In the genomic region with DNA sequence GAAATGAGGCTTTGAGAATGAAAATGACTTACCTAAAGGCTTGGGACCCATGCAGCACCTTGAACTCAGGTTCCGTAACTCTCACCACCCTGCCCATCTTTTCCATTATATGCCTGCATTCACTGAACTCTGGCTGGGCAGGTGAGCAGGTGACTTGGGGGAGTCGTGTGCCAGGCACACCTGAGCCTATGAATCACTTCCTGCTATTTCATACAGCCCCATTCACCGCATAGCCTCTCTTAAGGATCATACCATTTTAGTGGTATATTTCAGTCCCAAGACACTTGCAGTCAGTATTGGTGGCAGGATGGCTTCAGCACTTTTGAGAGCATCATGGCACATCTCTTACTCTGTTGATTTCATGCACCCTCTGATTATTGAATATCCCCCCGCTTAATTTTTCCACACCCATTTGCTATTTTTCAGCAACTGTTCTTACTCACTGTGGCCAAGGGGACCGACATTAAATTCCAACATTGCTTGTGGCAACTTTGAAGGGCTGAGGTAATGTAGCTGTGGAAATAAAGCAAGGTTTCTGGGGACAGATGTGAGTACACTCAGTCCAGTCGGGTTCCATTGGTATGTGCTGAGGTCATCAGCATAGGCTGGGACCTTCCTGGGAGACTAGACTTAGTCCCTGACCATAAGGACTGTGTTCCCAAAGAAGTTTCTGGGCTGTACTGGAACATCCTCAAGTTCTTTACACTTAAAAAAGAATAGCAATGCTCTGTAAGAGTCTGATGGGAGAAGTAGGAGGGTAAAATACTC, we compare ENCODE assay signal across 19 cellular contexts. TPM values are rescaled to one million over a fixed set of nuclear protein-coding genes. Genes with fewer than 3 reads are reported as not detected.
DNase-seq lines count a peak whose midpoint lies in the region; ATAC-seq and TF ChIP-seq lines count a peak whose summit lies in the region.
"Had no signal": no experiment of that assay in that cellular context is flagged by ENCODE, and none has a peak within 500 bp of the region (broad histone marks: within the 10 kb centered on the region; RNA-seq: fewer than 3 reads in every experiment).

No MANE protein-coding gene starts in this region.

- DNase-seq in Right ventricle myocardium inferior (ENCODE audit: missing footprints) (no peak), cardiac septum (ENCODE audit: low spot score) (no peak), epithelial cell of esophagus (ENCODE audit: low read depth) (peak; percentile 63), kidney tubule cell (ENCODE audit: low spot score) (peak; percentile 76), endothelial cell (ENCODE audit: low spot score) (no peak), globus pallidus (ENCODE audit: low spot score) (no peak), DMS79 (lab: John Stamatoyannopoulos, UW) (no peak), AML-193 (lab: John Stamatoyannopoulos, UW) (no peak)
- DNase-seq: 8988T; activated CD4-positive, alpha-beta T cell treated with anti-CD3 and anti-CD28 coated beads, Interleukin-2, amount 10 ng/mL, durations not matched to agents 24 days and 14 days; central memory CD4-positive, alpha-beta T cell; erythroblast; natural killer cell; NCI-H1048; NCI-H226; spleen; T-helper 1 cell; thyroid gland had no signal

- ATAC-seq in Right ventricle myocardium inferior = peak; percentile 95
- ATAC-seq: GM12878, natural killer cell had no signal

- H3K27me3 Mint-ChIP-seq in endothelial cell (ENCODE audit: unreplicated experiment) = peaks cover 4% of the 10 kb centered on the region

- H3K4me3 Mint-ChIP-seq in endothelial cell (ENCODE audit: unreplicated experiment) = no peak overlapping the region
- H3K4me3 Mint-ChIP-seq: activated CD4-positive, alpha-beta T cell treated with anti-CD3 and anti-CD28 coated beads, Interleukin-2, amount 10 ng/mL, durations not matched to agents 24 days and 14 days; natural killer cell had no signal

- intact Hi-C loops in Right ventricle myocardium inferior (cut with DNase I) (no loop called here), cardiac septum (cut with DNase I) (no loop called here)

- peaks cover 40% of the 10 kb centered on the region for H3K4me1 Mint-ChIP-seq in endothelial cell (ENCODE audit: unreplicated experiment)
- H3K4me1 Mint-ChIP-seq: activated CD4-positive, alpha-beta T cell treated with anti-CD3 and anti-CD28 coated beads, Interleukin-2, amount 10 ng/mL, durations not matched to agents 24 days and 14 days; natural killer cell had no signal

- no peak overlapping the region for H3K4me3 ChIP-seq in epithelial cell of esophagus (ENCODE audit: low read length)
- H3K4me3 ChIP-seq: GM12878, spleen, thyroid gland had no signal

- TF ChIP-seq CTCF in epithelial cell of esophagus (IDR thresholded peaks at IDR 0.05; ENCODE audit: insufficient read depth, low read depth, low read length, missing control alignments) (no peak), endothelial cell (IDR thresholded peaks at IDR 0.05; ENCODE audit: unreplicated experiment) (no peak)

- no peaks in the 10 kb centered on the region for H3K36me3 Mint-ChIP-seq in endothelial cell (ENCODE audit: low read depth, unreplicated experiment)
- H3K36me3 Mint-ChIP-seq: natural killer cell had no signal

- H3K9me3 Mint-ChIP-seq in endothelial cell (ENCODE audit: unreplicated experiment) = no peaks in the 10 kb centered on the region
- H3K9me3 Mint-ChIP-seq: natural killer cell had no signal

- H3K27ac Mint-ChIP-seq in endothelial cell (ENCODE audit: unreplicated experiment) = no peak overlapping the region
- H3K27ac Mint-ChIP-seq: activated CD4-positive, alpha-beta T cell treated with anti-CD3 and anti-CD28 coated beads, Interleukin-2, amount 10 ng/mL, durations not matched to agents 24 days and 14 days; natural killer cell had no signal

RNA-seq across cellular contexts. Expression of gene ZNF438, which starts 39.8 kb away (rescaled TPM):
- 12.8 TPM for total RNA-seq in Right ventricle myocardium inferior
- total RNA-seq in cardiac septum = 12.5 TPM
- 4.3 TPM for total RNA-seq in endothelial cell (ENCODE audit: unreplicated experiment)

Comparison
In these comparisons a context has a peak if more than half of its experiments do, and no peak if none do; other contexts are left out.
1. DNase-seq: peak in epithelial cell of esophagus (single experiment) and kidney tubule cell (single experiment); none in Right ventricle myocardium inferior (single experiment), cardiac septum (single experiment), endothelial cell (single experiment), globus pallidus (single experiment), DMS79 (single experiment) and AML-193 (0 of 2).